Comparison of ENCODE assay signal across 7 cellular contexts in genomic region chr3:121750087-121750415, GRCh38. TPM values are rescaled to one million over a fixed set of nuclear protein-coding genes. Genes with fewer than 3 reads are reported as not detected.
DNase-seq lines count a peak whose midpoint lies in the region; ATAC-seq, FAIRE-seq and TF ChIP-seq lines count a peak whose summit lies in the region.

No MANE protein-coding gene starts in this region.

- H3K4me1 ChIP-seq in HEK293 (ENCODE audit: control insufficient read depth, insufficient read depth, low read length) (0 out of 2 replicates have a peak, but pooled peaks cover 2% of the 10 kb centered on the region), astrocyte (ENCODE audit: insufficient read depth, low read length) (peaks cover 13% of the 10 kb centered on the region), kidney (ENCODE audit: control insufficient read depth in 1 of 2, insufficient read depth in 1 of 2, low read depth in 1 of 2, low read length in 2 of 2) (peaks cover 9 to 13% of the 10 kb centered on the region in 2 donors), thoracic aorta (ENCODE audit: control insufficient read depth in 1 of 2, low read depth in 2 of 2) (peaks cover 22 to 28% of the 10 kb centered on the region in 2 donors)

- peaks cover 0 to 7% of the 10 kb centered on the region in 2 experiments; a peak in 1 of 3 replicates for H3K36me3 ChIP-seq in HEK293 (ENCODE audit: control insufficient read depth in 2 of 2, insufficient read depth in 1 of 2, low read length in 2 of 2)
- no peaks in the 10 kb centered on the region for H3K36me3 ChIP-seq in astrocyte (ENCODE audit: insufficient read depth, low read length)
- H3K36me3 ChIP-seq in kidney (ENCODE audit: control insufficient read depth in 1 of 2, insufficient read depth in 2 of 2, low read length in 2 of 2), result no peaks in the 10 kb centered on the region
- H3K36me3 ChIP-seq in thoracic aorta, result no peaks in the 10 kb centered on the region

- H3K36me3 Mint-ChIP-seq in astrocyte (ENCODE audit: low read depth, unreplicated experiment), result no peaks in the 10 kb centered on the region
- H3K36me3 Mint-ChIP-seq in stimulated activated memory B cell treated with anti-CD40 and anti-IgM and Interleukin-4, amounts not matched to agents 10 μg/mL and 1 μg/mL and 100 μg/mL, for 72 hours, result no peaks in the 10 kb centered on the region
- no peaks in the 10 kb centered on the region for H3K36me3 Mint-ChIP-seq in activated naive CD4-positive, alpha-beta T cell treated with anti-CD3 and anti-CD28 coated beads, Interleukin-2, amount 50 U/mL, for 72 hours

- H3K27me3 ChIP-seq in astrocyte (ENCODE audit: insufficient read depth, low read length) (no peaks in the 10 kb centered on the region), thoracic aorta (replicated peaks; ENCODE audit: insufficient read depth) (no peaks in the 10 kb centered on the region)

- intact Hi-C loops in kidney (cut with DNase I), result no loop called here

- no peaks in the 10 kb centered on the region for H3K27me3 Mint-ChIP-seq in astrocyte (ENCODE audit: low read depth, unreplicated experiment)
- H3K27me3 Mint-ChIP-seq in stimulated activated memory B cell treated with anti-CD40 and anti-IgM and Interleukin-4, amounts not matched to agents 10 μg/mL and 1 μg/mL and 100 μg/mL, for 72 hours, result no peaks in the 10 kb centered on the region

- POLR2A ChIA-PET in HEK293 (lab: Yijun Ruan, JAX), result interaction anchor here (0.7 kb wide), 1 partner anchor 60 kb away, joined by 3 read pairs; no protein-coding TSS in a partner anchor

- H3K4me3 ChIP-seq in HEK293 (ENCODE audit: low read depth, low read length) (peak overlapping the region; percentile 78), astrocyte (ENCODE audit: insufficient read depth, low read depth, low read length) (peak overlapping the region; percentile 87), kidney (ENCODE audit: low read length in 2 of 2) (peak overlapping the region; percentile 80 to 93), thoracic aorta (peak overlapping the region; percentile 99)

- H3K4me1 Mint-ChIP-seq in astrocyte (ENCODE audit: low read depth, unreplicated experiment), result peaks cover 4% of the 10 kb centered on the region
- peaks cover 6% of the 10 kb centered on the region for H3K4me1 Mint-ChIP-seq in stimulated activated memory B cell treated with anti-CD40 and anti-IgM and Interleukin-4, amounts not matched to agents 10 μg/mL and 1 μg/mL and 100 μg/mL, for 72 hours

- H3K9me3 ChIP-seq in HEK293 (ENCODE audit: control insufficient read depth, insufficient read depth, low read depth, low read length) (no peaks in the 10 kb centered on the region), astrocyte (ENCODE audit: insufficient read depth, low read depth, low read length) (no peaks in the 10 kb centered on the region), kidney (ENCODE audit: control insufficient read depth in 1 of 2, low read length in 2 of 2) (no peaks in the 10 kb centered on the region), thoracic aorta (no peaks in the 10 kb centered on the region)

- FAIRE-seq in astrocyte (lab: Jason Lieb, UNC), result no peak
- FAIRE-seq in kidney (lab: Jason Lieb, UNC), result no peak

- peaks cover 42% of the 10 kb centered on the region for H3K79me2 ChIP-seq in astrocyte (ENCODE audit: insufficient read depth, low read length)

- no peaks in the 10 kb centered on the region for H3K9me3 Mint-ChIP-seq in astrocyte (ENCODE audit: unreplicated experiment)
- no peaks in the 10 kb centered on the region for H3K9me3 Mint-ChIP-seq in stimulated activated memory B cell treated with anti-CD40 and anti-IgM and Interleukin-4, amounts not matched to agents 10 μg/mL and 1 μg/mL and 100 μg/mL, for 72 hours
- H3K9me3 Mint-ChIP-seq in activated naive CD4-positive, alpha-beta T cell treated with anti-CD3 and anti-CD28 coated beads, Interleukin-2, amount 50 U/mL, for 72 hours, result no peaks in the 10 kb centered on the region

- H2AFZ ChIP-seq in astrocyte (ENCODE audit: low read depth, low read length), result peak overlapping the region; percentile 72

- H4K20me1 ChIP-seq in astrocyte (ENCODE audit: insufficient read depth, low read length), result peaks cover 19% of the 10 kb centered on the region

- CTCF ChIA-PET in HEK293 (lab: Yijun Ruan, JAX), result no interaction called here

- TF ChIP-seq CTCF in HEK293 (tag by site-specific recombination; IDR thresholded peaks at IDR 0.05), result no peak
- TF ChIP-seq CTCF in astrocyte (IDR thresholded peaks at IDR 0.05; ENCODE audit: insufficient read depth, low read depth, low read length), result no peak
- no peak for TF ChIP-seq CTCF in kidney (IDR thresholded peaks at IDR 0.05; ENCODE audit: borderline replicate concordance, extremely low read depth, insufficient read depth)
- TF ChIP-seq CTCF in thoracic aorta (IDR thresholded peaks at IDR 0.05), result no peak

- H3K27ac ChIP-seq in HEK293 (ENCODE audit: extremely low read depth, low read depth, low read length), result no peak overlapping the region
- H3K27ac ChIP-seq in astrocyte (ENCODE audit: low read depth, low read length), result peak overlapping the region; percentile 96
- peak overlapping the region; percentile 6 to 96 for H3K27ac ChIP-seq in kidney (ENCODE audit: low read depth in 2 of 2, low read length in 2 of 2)
- H3K27ac ChIP-seq in thoracic aorta, result peak overlapping the region; percentile 54 to 97

- no peak overlapping the region for H3K27ac Mint-ChIP-seq in astrocyte (ENCODE audit: unreplicated experiment)
- H3K27ac Mint-ChIP-seq in stimulated activated memory B cell treated with anti-CD40 and anti-IgM and Interleukin-4, amounts not matched to agents 10 μg/mL and 1 μg/mL and 100 μg/mL, for 72 hours, result no peak overlapping the region
- no peak overlapping the region for H3K27ac Mint-ChIP-seq in activated naive CD4-positive, alpha-beta T cell treated with anti-CD3 and anti-CD28 coated beads, Interleukin-2, amount 50 U/mL, for 72 hours

- peak overlapping the region; percentile 93 for H3K4me2 ChIP-seq in astrocyte (ENCODE audit: low read length)

- ATAC-seq in thoracic aorta (ENCODE audit: insufficient number of reproducible peaks, low FRiP score, low read depth), result no peak
- no peak for ATAC-seq in stimulated activated memory B cell treated with anti-CD40 and anti-IgM and Interleukin-4, amounts not matched to agents 10 μg/mL and 1 μg/mL and 100 μg/mL, for 72 hours
- ATAC-seq in activated naive CD4-positive, alpha-beta T cell treated with anti-CD3 and anti-CD28 coated beads, Interleukin-2, amount 50 U/mL, for 72 hours, result no peak

- no peak for DNase-seq in astrocyte (ENCODE audit: low read depth)
- no peak for DNase-seq in kidney
- DNase-seq in thoracic aorta (ENCODE audit: low spot score), result no peak
- no peak for DNase-seq in kidney tubule cell (ENCODE audit: low spot score)
- no peak for DNase-seq in activated naive CD4-positive, alpha-beta T cell treated with anti-CD3 and anti-CD28 coated beads, Interleukin-2, amount 50 U/mL, for 72 hours (ENCODE audit: low spot score in 2 of 2)

- peak overlapping the region; percentile 98 for H3K9ac ChIP-seq in astrocyte (ENCODE audit: low read length)
- peak overlapping the region; percentile 21 to 38 for H3K9ac ChIP-seq in kidney (ENCODE audit: low read length in 2 of 2)

- H3K4me3 Mint-ChIP-seq in astrocyte (ENCODE audit: unreplicated experiment), result no peak overlapping the region
- H3K4me3 Mint-ChIP-seq in stimulated activated memory B cell treated with anti-CD40 and anti-IgM and Interleukin-4, amounts not matched to agents 10 μg/mL and 1 μg/mL and 100 μg/mL, for 72 hours, result no peak overlapping the region

TF ChIP-seq in HEK293, 187 proteins besides CTCF, POLR2A, EP300 and RAD21 (continues in another document):
- TF ChIP-seq ZNF19 (tag by site-specific recombination; IDR thresholded peaks at IDR 0.05; ENCODE audit: low read depth), result no peak
- TF ChIP-seq ZNF473 (tag by site-specific recombination; IDR thresholded peaks at IDR 0.05), result no peak
- 0 out of 2 replicates have a peak, but pooled peaks have one; percentile 11 for TF ChIP-seq ZNF660 (tag by site-specific recombination; IDR thresholded peaks at IDR 0.05)
- peak; percentile 69 for TF ChIP-seq ZNF513 (tag by site-specific recombination; IDR thresholded peaks at IDR 0.05)
- no peak for TF ChIP-seq ZNF280D (tag by site-specific recombination; IDR thresholded peaks at IDR 0.05)

RNA-seq across cellular contexts. Expression of gene GOLGB1, which starts 0.5 kb away (rescaled TPM):
- total RNA-seq in astrocyte (76.6 and 80.9 TPM in 2 replicates), kidney (79.7 TPM), thoracic aorta (10 to 100 TPM; 62.3 to 78.5 TPM)
- 26.8 TPM for polyA plus RNA-seq in kidney (ENCODE audit: insufficient read depth, low read depth, low replicate concordance)
- 10 to 100 TPM; 30.1 to 31.8 TPM for total RNA-seq in activated naive CD4-positive, alpha-beta T cell treated with anti-CD3 and anti-CD28 coated beads, Interleukin-2, amount 50 U/mL, for 72 hours
